14 cellular contexts compared by ENCODE assay signal in genomic region chr5:158462349-158463114, GRCh38.
DNase-seq lines count a peak whose midpoint lies in the region; ATAC-seq and TF ChIP-seq lines count a peak whose summit lies in the region.
"Had no signal": no experiment of that assay in that cellular context is flagged by ENCODE, and none has a peak within 500 bp of the region (broad histone marks: within the 10 kb centered on the region; RNA-seq: fewer than 3 reads in every experiment).

No MANE protein-coding gene starts in this region.

- TF ChIP-seq RAD21 in liver (IDR thresholded peaks at IDR 0.05) = no peak

- no peak overlapping the region for H3K4me3 ChIP-seq in RWPE2 (ENCODE audit: severe bottlenecking)
- H3K4me3 ChIP-seq in esophagus muscularis mucosa = no peak overlapping the region
- H3K4me3 ChIP-seq in liver (ENCODE audit: low read depth in 1 of 3, low read length in 3 of 3) = peak overlapping the region in 1 of 3 donors; percentile 30
- no peak overlapping the region for H3K4me3 ChIP-seq in subcutaneous abdominal adipose tissue (ENCODE audit: low read depth in 1 of 5, low read length in 5 of 5)

- DNase-seq in RWPE2 (ENCODE audit: low spot score) (no peak), esophagus muscularis mucosa (ENCODE audit: extremely low spot score) (no peak), NCI-H526 treated with DMSO at 0.1 percent for 48 hours (lab: John Stamatoyannopoulos, UW) (no peak), NCI-H1092 treated with DMSO at 0.1 percent for 48 hours (lab: John Stamatoyannopoulos, UW) (no peak)
- DNase-seq: CD4-positive, alpha-beta memory T cell; DND-41; H7; NCI-H1417; NCI-H1930; NCI-H69; SIG-M5 had no signal

- no peak for TF ChIP-seq EP300 in esophagus muscularis mucosa (IDR thresholded peaks at IDR 0.05)

- intact Hi-C loops in esophagus muscularis mucosa (cut with DNase I) = no loop called here

- H3K27ac ChIP-seq in RWPE2 (ENCODE audit: poor library complexity, severe bottlenecking) (peak overlapping the region; percentile 83), esophagus muscularis mucosa (replicated peaks in 1 of 4) (peak overlapping the region; percentile 41 to 70 (median 54)), liver (ENCODE audit: low read depth in 1 of 2, low read length in 2 of 2) (peak overlapping the region; percentile 60 to 86), subcutaneous abdominal adipose tissue (ENCODE audit: low read depth, low read length) (peak overlapping the region; percentile 64)

- ATAC-seq in RWPE2 (ENCODE audit: low read depth) (no peak), HG02884 (IDR thresholded peaks at IDR 0.05; ENCODE audit: unreplicated experiment) (no peak)

- H3K27me3 ChIP-seq in RWPE2 (ENCODE audit: insufficient read depth, poor library complexity, severe bottlenecking) (no peaks in the 10 kb centered on the region), esophagus muscularis mucosa (no peaks in the 10 kb centered on the region), liver (ENCODE audit: control insufficient read depth in 4 of 4, insufficient read depth in 4 of 4, low read length in 3 of 4) (no peaks in the 10 kb centered on the region), subcutaneous abdominal adipose tissue (ENCODE audit: control insufficient read depth in 5 of 5, insufficient read depth in 4 of 5, low read length in 5 of 5) (no peaks in the 10 kb centered on the region)

- WGBS in esophagus muscularis mucosa = 78% methylated on average over 9 of the region's 9 CpGs
- 86% methylated on average over 9 of the region's 9 CpGs for WGBS in liver

- no peak overlapping the region for H3K9ac ChIP-seq in liver (ENCODE audit: low read depth in 1 of 2, low read length in 2 of 2)
- H3K9ac ChIP-seq in subcutaneous abdominal adipose tissue (ENCODE audit: low read length in 5 of 5) = no peak overlapping the region

- H3K9me3 ChIP-seq in RWPE2 (ENCODE audit: severe bottlenecking) (no peaks in the 10 kb centered on the region), esophagus muscularis mucosa (no peaks in the 10 kb centered on the region), liver (ENCODE audit: control insufficient read depth in 4 of 4, low read length in 3 of 4) (no peaks in the 10 kb centered on the region), subcutaneous abdominal adipose tissue (ENCODE audit: control insufficient read depth in 5 of 5, low read length in 5 of 5) (no peaks in the 10 kb centered on the region)

- H3K36me3 ChIP-seq in RWPE2 (ENCODE audit: low read depth) (no peaks in the 10 kb centered on the region), esophagus muscularis mucosa (no peaks in the 10 kb centered on the region), liver (ENCODE audit: control insufficient read depth in 4 of 4, insufficient read depth in 3 of 4, low read depth in 1 of 4, low read length in 3 of 4) (no peaks in the 10 kb centered on the region), subcutaneous abdominal adipose tissue (ENCODE audit: control insufficient read depth in 5 of 5, insufficient read depth in 5 of 5, low read length in 5 of 5) (no peaks in the 10 kb centered on the region)

- H3K4me1 ChIP-seq in RWPE2 (ENCODE audit: insufficient read depth, poor library complexity, severe bottlenecking) = peaks cover 25% of the 10 kb centered on the region
- H3K4me1 ChIP-seq in esophagus muscularis mucosa = peaks cover 6 to 52% (median 42%) of the 10 kb centered on the region in 4 donors
- H3K4me1 ChIP-seq in liver (ENCODE audit: control insufficient read depth in 4 of 4, insufficient read depth in 4 of 4, low read length in 3 of 4) = peaks cover 10 to 46% (median 29%) of the 10 kb centered on the region in 4 donors
- H3K4me1 ChIP-seq in subcutaneous abdominal adipose tissue (ENCODE audit: control insufficient read depth in 5 of 5, insufficient read depth in 5 of 5, low read length in 5 of 5) = peaks cover 3 to 38% (median 35%) of the 10 kb centered on the region in 5 donors

- TF ChIP-seq CTCF in RWPE2 (IDR thresholded peaks at IDR 0.05; ENCODE audit: poor library complexity, severe bottlenecking) (no peak), esophagus muscularis mucosa (IDR thresholded peaks at IDR 0.05) (no peak), liver (IDR thresholded peaks at IDR 0.05; ENCODE audit: low read depth, low read length, missing input control) (no peak)

- no peak for TF ChIP-seq POLR2A in esophagus muscularis mucosa (IDR thresholded peaks at IDR 0.05; ENCODE audit: low read depth)

TF ChIP-seq in liver, 16 proteins besides CTCF, POLR2A, EP300 and RAD21:
- TF ChIP-seq MAX (IDR thresholded peaks at IDR 0.05) (no peak), JUND (IDR thresholded peaks at IDR 0.05) (no peak), ATF3 (IDR thresholded peaks at IDR 0.05) (no peak), FOXA2 (IDR thresholded peaks at IDR 0.05) (no peak), HNF4A (conservative IDR thresholded peaks at IDR 0.05) (no peak), NR2F2 (IDR thresholded peaks at IDR 0.05) (no peak), HNF4G (IDR thresholded peaks at IDR 0.05) (no peak)
- TF ChIP-seq, protein P1, sequence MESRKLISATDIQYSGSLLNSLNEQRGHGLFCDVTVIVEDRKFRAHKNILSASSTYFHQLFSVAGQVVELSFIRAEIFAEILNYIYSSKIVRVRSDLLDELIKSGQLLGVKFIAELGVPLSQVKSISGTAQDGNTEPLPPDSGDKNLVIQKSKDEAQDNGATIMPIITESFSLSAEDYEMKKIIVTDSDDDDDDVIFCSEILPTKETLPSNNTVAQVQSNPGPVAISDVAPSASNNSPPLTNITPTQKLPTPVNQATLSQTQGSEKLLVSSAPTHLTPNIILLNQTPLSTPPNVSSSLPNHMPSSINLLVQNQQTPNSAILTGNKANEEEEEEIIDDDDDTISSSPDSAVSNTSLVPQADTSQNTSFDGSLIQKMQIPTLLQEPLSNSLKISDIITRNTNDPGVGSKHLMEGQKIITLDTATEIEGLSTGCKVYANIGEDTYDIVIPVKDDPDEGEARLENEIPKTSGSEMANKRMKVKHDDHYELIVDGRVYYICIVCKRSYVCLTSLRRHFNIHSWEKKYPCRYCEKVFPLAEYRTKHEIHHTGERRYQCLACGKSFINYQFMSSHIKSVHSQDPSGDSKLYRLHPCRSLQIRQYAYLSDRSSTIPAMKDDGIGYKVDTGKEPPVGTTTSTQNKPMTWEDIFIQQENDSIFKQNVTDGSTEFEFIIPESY (IDR thresholded peaks at IDR 0.05) = no peak
TF ChIP-seq in liver: peak in this region for 0.
